Comparison of ENCODE assay signal across 24 cellular contexts in genomic region chr5:129945779-129946270, GRCh38. TPM values are rescaled to one million over a fixed set of nuclear protein-coding genes. Genes with fewer than 3 reads are reported as not detected.
"Had no signal": no experiment of that assay in that cellular context is flagged by ENCODE, and none has a peak within 500 bp of the region (broad histone marks: within the 10 kb centered on the region; RNA-seq: fewer than 3 reads in every experiment).

No MANE protein-coding gene starts in this region.

- H3K27ac ChIP-seq: dorsolateral prefrontal cortex, esophagus muscularis mucosa, gastroesophageal sphincter, right lobe of liver, uterus had no signal

- ATAC-seq: activated CD4-positive, alpha-beta T cell treated with anti-CD3 and anti-CD28 coated beads for 36 hours; activated naive CD8-positive, alpha-beta T cell treated with anti-CD3 and anti-CD28 coated beads, Interleukin-2, amount 50 U/mL, for 24 hours; effector memory CD8-positive, alpha-beta T cell; gastroesophageal sphincter; right lobe of liver; T-helper 17 cell had no signal

- DNase-seq: activated B cell treated with CpG ODN at 0.5 μM for 24 hours; activated CD4-positive, alpha-beta T cell treated with anti-CD3 and anti-CD28 coated beads for 36 hours; activated CD4-positive, alpha-beta T cell treated with anti-CD3 and anti-CD28 coated beads, Interleukin-2, amount 50 U/mL, for 4 hours; activated CD8-positive, alpha-beta memory T cell treated with anti-CD3 and anti-CD28 coated beads for 24 hours; activated CD8-positive, alpha-beta memory T cell treated with anti-CD3 and anti-CD28 coated beads, Interleukin-2, amount 50 U/mL, for 4 hours; activated effector memory CD4-positive, alpha-beta T cell treated with Interleukin-2 at 50 U/mL for 16 hours; activated naive CD4-positive, alpha-beta T cell treated with anti-CD3 and anti-CD28 coated beads, Interleukin-2, amount 10 ng/mL, durations not matched to agents 7 days and 5 days; activated naive CD8-positive, alpha-beta T cell treated with anti-CD3 and anti-CD28 coated beads, Interleukin-2, amount 50 U/mL, for 24 hours; activated T-cell treated with anti-CD3 and anti-CD28 coated beads, Interleukin-2, amount 50 U/mL, for 24 hours; anterior cingulate cortex; central memory CD4-positive, alpha-beta T cell; dorsolateral prefrontal cortex; effector memory CD8-positive, alpha-beta T cell; hypothalamus; nephron progenitor cell; right lobe of liver; stimulated activated CD4-positive, alpha-beta T cell treated with anti-CD3 and anti-CD28 coated beads, Interleukin-4, amount 100 ng/mL, for 4 hours; SW 1271; T-helper 17 cell; uterus had no signal

- H3K27me3 Mint-ChIP-seq: activated B cell treated with CpG ODN at 0.5 μM for 24 hours; activated naive CD4-positive, alpha-beta T cell treated with anti-CD3 and anti-CD28 coated beads, Interleukin-2, amount 10 ng/mL, durations not matched to agents 7 days and 5 days; activated naive CD8-positive, alpha-beta T cell treated with anti-CD3 and anti-CD28 coated beads, Interleukin-2, amount 50 U/mL, for 24 hours; effector memory CD8-positive, alpha-beta T cell; memory B cell; stimulated activated naive CD8-positive, alpha-beta T cell treated with anti-CD3 and anti-CD28 coated beads, Interleukin-15, Interleukin-2, amounts not matched to agents 100 ng/mL and 50 ng/mL, for 24 hours; T-helper 17 cell had no signal

- H3K9me3 Mint-ChIP-seq: activated B cell treated with CpG ODN at 0.5 μM for 24 hours; activated naive CD4-positive, alpha-beta T cell treated with anti-CD3 and anti-CD28 coated beads, Interleukin-2, amount 10 ng/mL, durations not matched to agents 7 days and 5 days; activated naive CD8-positive, alpha-beta T cell treated with anti-CD3 and anti-CD28 coated beads, Interleukin-2, amount 50 U/mL, for 24 hours; activated T-cell treated with anti-CD3 and anti-CD28 coated beads, Interleukin-2, amount 50 U/mL, for 24 hours; nephron progenitor cell; stimulated activated naive CD8-positive, alpha-beta T cell treated with anti-CD3 and anti-CD28 coated beads, Interleukin-15, Interleukin-2, amounts not matched to agents 100 ng/mL and 50 ng/mL, for 24 hours had no signal

- H3K4me1 ChIP-seq: esophagus muscularis mucosa, gastroesophageal sphincter, right lobe of liver, uterus had no signal

- H3K9me3 ChIP-seq: esophagus muscularis mucosa, gastroesophageal sphincter, right lobe of liver, uterus had no signal

- H3K36me3 ChIP-seq: esophagus muscularis mucosa, gastroesophageal sphincter, right lobe of liver, uterus had no signal

- H3K27me3 ChIP-seq: dorsolateral prefrontal cortex, esophagus muscularis mucosa, gastroesophageal sphincter, right lobe of liver, uterus had no signal

- H3K4me1 Mint-ChIP-seq: activated B cell treated with CpG ODN at 0.5 μM for 24 hours; activated CD4-positive, alpha-beta T cell treated with anti-CD3 and anti-CD28 coated beads for 36 hours; activated naive CD4-positive, alpha-beta T cell treated with anti-CD3 and anti-CD28 coated beads, Interleukin-2, amount 10 ng/mL, durations not matched to agents 7 days and 5 days; activated naive CD8-positive, alpha-beta T cell treated with anti-CD3 and anti-CD28 coated beads, Interleukin-2, amount 50 U/mL, for 24 hours; memory B cell; T-helper 17 cell had no signal

- H3K4me3 ChIP-seq: dorsolateral prefrontal cortex, esophagus muscularis mucosa, gastroesophageal sphincter, right lobe of liver, uterus had no signal

- H3K27ac Mint-ChIP-seq: activated B cell treated with CpG ODN at 0.5 μM for 24 hours; activated CD4-positive, alpha-beta T cell treated with anti-CD3 and anti-CD28 coated beads for 36 hours; activated naive CD4-positive, alpha-beta T cell treated with anti-CD3 and anti-CD28 coated beads, Interleukin-2, amount 10 ng/mL, durations not matched to agents 7 days and 5 days; activated naive CD8-positive, alpha-beta T cell treated with anti-CD3 and anti-CD28 coated beads, Interleukin-2, amount 50 U/mL, for 24 hours; activated T-cell treated with anti-CD3 and anti-CD28 coated beads, Interleukin-2, amount 50 U/mL, for 24 hours; effector memory CD8-positive, alpha-beta T cell; memory B cell; stimulated activated naive CD8-positive, alpha-beta T cell treated with anti-CD3 and anti-CD28 coated beads, Interleukin-15, Interleukin-2, amounts not matched to agents 100 ng/mL and 50 ng/mL, for 24 hours; T-helper 17 cell had no signal

- H3K4me3 Mint-ChIP-seq: activated B cell treated with CpG ODN at 0.5 μM for 24 hours; activated CD4-positive, alpha-beta T cell treated with anti-CD3 and anti-CD28 coated beads for 36 hours; activated naive CD4-positive, alpha-beta T cell treated with anti-CD3 and anti-CD28 coated beads, Interleukin-2, amount 10 ng/mL, durations not matched to agents 7 days and 5 days; activated naive CD8-positive, alpha-beta T cell treated with anti-CD3 and anti-CD28 coated beads, Interleukin-2, amount 50 U/mL, for 24 hours; activated T-cell treated with anti-CD3 and anti-CD28 coated beads, Interleukin-2, amount 50 U/mL, for 24 hours; effector memory CD8-positive, alpha-beta T cell; memory B cell; nephron progenitor cell; stimulated activated naive CD8-positive, alpha-beta T cell treated with anti-CD3 and anti-CD28 coated beads, Interleukin-15, Interleukin-2, amounts not matched to agents 100 ng/mL and 50 ng/mL, for 24 hours; T-helper 17 cell had no signal

- H3K36me3 Mint-ChIP-seq: activated naive CD4-positive, alpha-beta T cell treated with anti-CD3 and anti-CD28 coated beads, Interleukin-2, amount 10 ng/mL, durations not matched to agents 7 days and 5 days; memory B cell had no signal

RNA-seq across cellular contexts. Expression of gene CHSY3, which starts 41.6 kb away (rescaled TPM):
- total RNA-seq: activated B cell treated with CpG ODN at 0.5 μM for 24 hours; activated CD4-positive, alpha-beta T cell treated with anti-CD3 and anti-CD28 coated beads for 36 hours; T-helper 17 cell had no signal
